ENCODE assay signal across 15 cellular contexts in genomic region chr16:69616082-69616481, GRCh38. TPM values are rescaled to one million over a fixed set of nuclear protein-coding genes. Genes with fewer than 3 reads are reported as not detected.
DNase-seq lines count a peak whose midpoint lies in the region; ATAC-seq and TF ChIP-seq lines count a peak whose summit lies in the region.
"Had no signal": no experiment of that assay in that cellular context is flagged by ENCODE, and none has a peak within 500 bp of the region (broad histone marks: within the 10 kb centered on the region; RNA-seq: fewer than 3 reads in every experiment).

No MANE protein-coding gene starts in this region.

- H3K4me3 Mint-ChIP-seq in CD4-positive, CD25-positive, alpha-beta regulatory T cell = no peak overlapping the region
- no peak overlapping the region for H3K4me3 Mint-ChIP-seq in Calu3 (ENCODE audit: low read depth, unreplicated experiment)
- no peak overlapping the region for H3K4me3 Mint-ChIP-seq in activated T-helper 2 cell treated with anti-CD3 and anti-CD28 coated beads, Interferon-gamma antibody, Interleukin-2, Interleukin-4, amounts not matched to agents 10 μg/mL and 5 μg/mL and 100 μg/mL, durations not matched to agents 14 hours and 24 hours and 36 hours (ENCODE audit: low read depth)

- intact Hi-C loops in Calu3 (cut with micrococcal nuclease; ENCODE audit: unreplicated experiment) = no loop called here
- intact Hi-C loops in esophagus muscularis mucosa (cut with DNase I) = no loop called here
- intact Hi-C loops in activated T-helper 2 cell treated with anti-CD3 and anti-CD28 coated beads, Interferon-gamma antibody, Interleukin-2, Interleukin-4, amounts not matched to agents 10 μg/mL and 5 μg/mL and 100 μg/mL, durations not matched to agents 14 hours and 24 hours and 36 hours (cut with micrococcal nuclease) = no loop called here

- no peaks in the 10 kb centered on the region for H3K9me3 Mint-ChIP-seq in CD4-positive, CD25-positive, alpha-beta regulatory T cell
- H3K9me3 Mint-ChIP-seq in Calu3 (ENCODE audit: low read depth, unreplicated experiment) = no peaks in the 10 kb centered on the region
- H3K9me3 Mint-ChIP-seq in activated T-helper 2 cell treated with anti-CD3 and anti-CD28 coated beads, Interferon-gamma antibody, Interleukin-2, Interleukin-4, amounts not matched to agents 10 μg/mL and 5 μg/mL and 100 μg/mL, durations not matched to agents 14 hours and 24 hours and 36 hours = no peaks in the 10 kb centered on the region
- H3K9me3 Mint-ChIP-seq: CD4-positive, alpha-beta memory T cell had no signal

- no peak overlapping the region for H3K27ac ChIP-seq in CD4-positive, CD25-positive, alpha-beta regulatory T cell (ENCODE audit: insufficient read depth, low read length, poor library complexity, severe bottlenecking)
- H3K27ac ChIP-seq in esophagus muscularis mucosa (replicated peaks in 1 of 4) (peak overlapping the region in 3 of 4 donors; percentile 2 to 37 (median 17)), neutrophil (peak overlapping the region; percentile 32)

- peaks cover 48 to 71% (median 61%) of the 10 kb centered on the region in 4 donors for H3K4me1 Mint-ChIP-seq in CD4-positive, CD25-positive, alpha-beta regulatory T cell
- H3K4me1 Mint-ChIP-seq in Calu3 (ENCODE audit: low read depth, unreplicated experiment) = peaks cover 41% of the 10 kb centered on the region
- peaks cover 29% of the 10 kb centered on the region for H3K4me1 Mint-ChIP-seq in activated T-helper 2 cell treated with anti-CD3 and anti-CD28 coated beads, Interferon-gamma antibody, Interleukin-2, Interleukin-4, amounts not matched to agents 10 μg/mL and 5 μg/mL and 100 μg/mL, durations not matched to agents 14 hours and 24 hours and 36 hours (ENCODE audit: low read depth)

- CTCF ChIA-PET in Calu3 (lab: Charles Lee) = no interaction called here

- WGBS in esophagus muscularis mucosa = 92% methylated on average over 4 of the region's 4 CpGs

- TF ChIP-seq CTCF in Calu3 (IDR thresholded peaks at IDR 0.05; ENCODE audit: unreplicated experiment) (no peak), esophagus muscularis mucosa (IDR thresholded peaks at IDR 0.05) (no peak), neutrophil (IDR thresholded peaks at IDR 0.05) (no peak)

- H3K27me3 Mint-ChIP-seq in CD4-positive, CD25-positive, alpha-beta regulatory T cell = no peaks in the 10 kb centered on the region
- no peaks in the 10 kb centered on the region for H3K27me3 Mint-ChIP-seq in Calu3 (ENCODE audit: unreplicated experiment)
- no peaks in the 10 kb centered on the region for H3K27me3 Mint-ChIP-seq in activated T-helper 2 cell treated with anti-CD3 and anti-CD28 coated beads, Interferon-gamma antibody, Interleukin-2, Interleukin-4, amounts not matched to agents 10 μg/mL and 5 μg/mL and 100 μg/mL, durations not matched to agents 14 hours and 24 hours and 36 hours (ENCODE audit: low read depth)
- H3K27me3 Mint-ChIP-seq: CD4-positive, alpha-beta memory T cell had no signal

- no peaks in the 10 kb centered on the region for H3K36me3 ChIP-seq in CD4-positive, CD25-positive, alpha-beta regulatory T cell (ENCODE audit: control insufficient read depth, insufficient read depth, low read length)
- H3K36me3 ChIP-seq in esophagus muscularis mucosa (no peaks in the 10 kb centered on the region), neutrophil (no peaks in the 10 kb centered on the region)

- H3K4me3 ChIP-seq in CD4-positive, CD25-positive, alpha-beta regulatory T cell (ENCODE audit: low read depth, low read length) = no peak overlapping the region
- H3K4me3 ChIP-seq in esophagus muscularis mucosa = no peak overlapping the region
- no peak overlapping the region for H3K4me3 ChIP-seq in neutrophil (ENCODE audit: low read depth in 1 of 2, low read length in 1 of 2)

- peaks cover 18% of the 10 kb centered on the region for H3K4me1 ChIP-seq in CD4-positive, CD25-positive, alpha-beta regulatory T cell (ENCODE audit: control insufficient read depth, insufficient read depth, low read length, poor library complexity, severe bottlenecking)
- H3K4me1 ChIP-seq in esophagus muscularis mucosa (peaks cover 70 to 100% (median 91%) of the 10 kb centered on the region in 4 donors), neutrophil (ENCODE audit: control insufficient read depth in 1 of 2, insufficient read depth in 1 of 2, low read depth in 1 of 2, low read length in 1 of 2) (peaks cover 36 to 58% of the 10 kb centered on the region in 2 experiments)

- no peaks in the 10 kb centered on the region for H3K27me3 ChIP-seq in CD4-positive, CD25-positive, alpha-beta regulatory T cell (ENCODE audit: control insufficient read depth, insufficient read depth, low read length)
- H3K27me3 ChIP-seq in esophagus muscularis mucosa (no peaks in the 10 kb centered on the region), neutrophil (no peaks in the 10 kb centered on the region)

- no peak for TF ChIP-seq POLR2A in esophagus muscularis mucosa (IDR thresholded peaks at IDR 0.05; ENCODE audit: low read depth)

- peak overlapping the region; percentile 16 to 89 (median 81) for H3K27ac Mint-ChIP-seq in CD4-positive, CD25-positive, alpha-beta regulatory T cell
- peak overlapping the region; percentile 36 for H3K27ac Mint-ChIP-seq in Calu3 (ENCODE audit: unreplicated experiment)
- H3K27ac Mint-ChIP-seq in activated T-helper 2 cell treated with anti-CD3 and anti-CD28 coated beads, Interferon-gamma antibody, Interleukin-2, Interleukin-4, amounts not matched to agents 10 μg/mL and 5 μg/mL and 100 μg/mL, durations not matched to agents 14 hours and 24 hours and 36 hours = no peak overlapping the region

- no peak for DNase-seq in CD4-positive, CD25-positive, alpha-beta regulatory T cell
- DNase-seq in Calu3 (no peak), esophagus muscularis mucosa (ENCODE audit: extremely low spot score) (no peak), NCI-H1694 (lab: John Stamatoyannopoulos, UW) (no peak), kidney glomerular epithelial cell (lab: John Stamatoyannopoulos, UW) (no peak)
- no peak for DNase-seq in activated T-helper 2 cell treated with anti-CD3 and anti-CD28 coated beads, Interferon-gamma antibody, Interleukin-2, Interleukin-4, amounts not matched to agents 10 μg/mL and 5 μg/mL and 100 μg/mL, durations not matched to agents 14 hours and 24 hours and 36 hours (ENCODE audit: low spot score)
- DNase-seq: ACHN; CD4-positive, alpha-beta memory T cell; DMS 273 treated with DMSO at 0.1 percent for 48 hours; Karpas-422; MM.1S; NCI-H1417; NCI-H2029; NCI-H510A had no signal

- no peaks in the 10 kb centered on the region for H3K9me3 ChIP-seq in CD4-positive, CD25-positive, alpha-beta regulatory T cell (ENCODE audit: control insufficient read depth in 2 of 2, low read length in 2 of 2)
- H3K9me3 ChIP-seq in esophagus muscularis mucosa = no peaks in the 10 kb centered on the region
- H3K9me3 ChIP-seq in neutrophil = no peaks in the 10 kb centered on the region

- peaks cover 7% of the 10 kb centered on the region for H3K36me3 Mint-ChIP-seq in CD4-positive, CD25-positive, alpha-beta regulatory T cell
- H3K36me3 Mint-ChIP-seq in Calu3 (ENCODE audit: insufficient read depth, unreplicated experiment) = peaks cover 5% of the 10 kb centered on the region
- H3K36me3 Mint-ChIP-seq in activated T-helper 2 cell treated with anti-CD3 and anti-CD28 coated beads, Interferon-gamma antibody, Interleukin-2, Interleukin-4, amounts not matched to agents 10 μg/mL and 5 μg/mL and 100 μg/mL, durations not matched to agents 14 hours and 24 hours and 36 hours (ENCODE audit: low read depth) = peaks cover 23% of the 10 kb centered on the region

- ATAC-seq in CD4-positive, CD25-positive, alpha-beta regulatory T cell (ENCODE audit: low read depth in 2 of 2) = no peak

- TF ChIP-seq EP300 in esophagus muscularis mucosa (IDR thresholded peaks at IDR 0.05) = no peak

- no TSS peak for BruUV-seq in Calu3 (replicated peaks; lab: Mats Ljungman, UMichigan)

RNA-seq across cellular contexts. Expression of gene NFAT5, which starts 50.3 kb away (rescaled TPM):
- total RNA-seq in CD4-positive, CD25-positive, alpha-beta regulatory T cell = 57.6 TPM
- polyA plus RNA-seq in CD4-positive, CD25-positive, alpha-beta regulatory T cell = 10 to 100 TPM in 2 of 4 donors, 1 to 10 TPM in 2; 7.0 to 12.0 (median 10.0) TPM
- total RNA-seq in Calu3 (2022) (57.9 and 64.3 TPM in 2 replicates), esophagus muscularis mucosa (10 to 100 TPM; 47.1 to 68.4 (median 59.6) TPM)
- total RNA-seq in activated T-helper 2 cell treated with anti-CD3 and anti-CD28 coated beads, Interferon-gamma antibody, Interleukin-2, Interleukin-4, amounts not matched to agents 10 μg/mL and 5 μg/mL and 100 μg/mL, durations not matched to agents 14 hours and 24 hours and 36 hours = 49.2 and 54.0 TPM in 2 replicates
